In the genomic region with DNA sequence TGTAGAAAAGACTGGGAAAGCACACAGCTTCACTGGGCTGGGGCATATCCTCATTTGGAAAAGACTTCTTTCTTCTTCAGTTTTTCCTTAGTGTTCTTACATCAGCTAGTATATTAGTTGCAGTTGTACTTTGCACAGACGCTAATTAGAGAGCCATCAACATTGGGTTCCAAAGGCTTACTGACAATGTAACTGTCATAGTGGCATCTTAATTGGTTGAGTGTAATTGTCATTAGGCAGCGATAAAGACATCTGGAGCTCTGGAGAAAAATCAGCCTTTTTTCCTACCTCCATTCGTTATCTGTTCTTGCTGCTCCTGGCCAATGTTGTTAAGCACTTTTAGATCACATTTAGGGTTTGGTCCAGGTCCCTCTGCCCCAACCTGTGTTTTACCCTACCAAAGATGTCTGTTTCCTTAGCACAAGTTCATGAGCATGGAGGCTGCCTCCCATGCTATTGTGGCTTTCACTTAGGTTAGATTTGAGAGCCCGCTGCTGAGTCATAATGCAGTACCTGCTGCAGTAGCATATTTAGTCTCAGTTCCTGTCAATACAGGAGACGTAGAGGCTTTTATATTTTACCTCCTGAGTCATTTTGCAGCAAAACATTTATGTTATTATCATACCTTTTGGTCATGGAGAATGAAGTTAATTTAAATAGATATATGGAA, we compare ENCODE assay signal across 9 cellular contexts. TPM values are rescaled to one million over a fixed set of nuclear protein-coding genes. Genes with fewer than 3 reads are reported as not detected.
DNase-seq lines count a peak whose midpoint lies in the region; ATAC-seq and TF ChIP-seq lines count a peak whose summit lies in the region.
"Had no signal": no experiment of that assay in that cellular context is flagged by ENCODE, and none has a peak within 500 bp of the region (broad histone marks: within the 10 kb centered on the region; RNA-seq: fewer than 3 reads in every experiment).

No MANE protein-coding gene starts in this region.

- CTCF ChIA-PET in activated CD8-positive, alpha-beta memory T cell treated with anti-CD3 and anti-CD28 coated beads, Interleukin-2, amount 10 ng/mL, durations not matched to agents 7 days and 5 days (lab: Charles Lee) = interaction anchor here (1.5 to 2.3 kb wide), 2 partner anchors 19 to 43 kb away, joined by 3 to 6 read pairs; no protein-coding TSS in a partner anchor
- CTCF ChIA-PET in activated CD8-positive, alpha-beta T cell treated with anti-CD3 and anti-CD28 coated beads, Interleukin-2, amount 10 ng/mL, durations not matched to agents 7 days and 5 days (lab: Charles Lee) = interaction anchor here (0.8 to 1.8 kb wide), 3 partner anchors 23 to 238 kb away, joined by 4 to 6 read pairs (median 4); no protein-coding TSS in a partner anchor

- no peaks in the 10 kb centered on the region for H3K9me3 Mint-ChIP-seq in activated CD8-positive, alpha-beta memory T cell treated with anti-CD3 and anti-CD28 coated beads, Interleukin-2, amount 10 ng/mL, durations not matched to agents 7 days and 5 days (ENCODE audit: low read depth)
- no peaks in the 10 kb centered on the region for H3K9me3 Mint-ChIP-seq in activated CD8-positive, alpha-beta T cell treated with anti-CD3 and anti-CD28 coated beads, Interleukin-2, amount 10 ng/mL, durations not matched to agents 7 days and 5 days (ENCODE audit: insufficient read depth)

- no peaks in the 10 kb centered on the region for H3K9me3 ChIP-seq in right atrium auricular region

- H3K27me3 ChIP-seq in right atrium auricular region = no peaks in the 10 kb centered on the region

- H3K4me3 Mint-ChIP-seq in activated CD8-positive, alpha-beta memory T cell treated with anti-CD3 and anti-CD28 coated beads, Interleukin-2, amount 10 ng/mL, durations not matched to agents 7 days and 5 days = no peak overlapping the region
- no peak overlapping the region for H3K4me3 Mint-ChIP-seq in activated CD8-positive, alpha-beta T cell treated with anti-CD3 and anti-CD28 coated beads, Interleukin-2, amount 10 ng/mL, durations not matched to agents 7 days and 5 days

- peak; percentile 89 for DNase-seq in activated CD8-positive, alpha-beta memory T cell treated with anti-CD3 and anti-CD28 coated beads, Interleukin-2, amount 10 ng/mL, durations not matched to agents 7 days and 5 days
- DNase-seq in activated CD8-positive, alpha-beta memory T cell treated with anti-CD3 and anti-CD28 coated beads for 24 hours = no peak
- peak; percentile 69 for DNase-seq in activated CD8-positive, alpha-beta T cell treated with anti-CD3 and anti-CD28 coated beads, Interleukin-2, amount 10 ng/mL, durations not matched to agents 7 days and 5 days
- peak; percentile 5 for DNase-seq in stimulated activated CD8-positive, alpha-beta memory T cell treated with anti-CD3 and anti-CD28 coated beads, Interleukin-4, amount 100 ng/mL, for 24 hours (ENCODE audit: low read depth)
- DNase-seq in posterior cingulate gyrus = no peak
- no peak for DNase-seq in NCI-H128 (lab: John Stamatoyannopoulos, UW; ENCODE audit: unreplicated experiment)
- DNase-seq in right atrium auricular region (ENCODE audit: low spot score) = no peak
- DNase-seq: AML-193 had no signal

- H3K27ac Mint-ChIP-seq in activated CD8-positive, alpha-beta memory T cell treated with anti-CD3 and anti-CD28 coated beads, Interleukin-2, amount 10 ng/mL, durations not matched to agents 7 days and 5 days = peak overlapping the region; percentile 88
- peak overlapping the region; percentile 45 for H3K27ac Mint-ChIP-seq in activated CD8-positive, alpha-beta T cell treated with anti-CD3 and anti-CD28 coated beads, Interleukin-2, amount 10 ng/mL, durations not matched to agents 7 days and 5 days

- ATAC-seq in activated CD8-positive, alpha-beta memory T cell treated with anti-CD3 and anti-CD28 coated beads, Interleukin-2, amount 10 ng/mL, durations not matched to agents 7 days and 5 days = peak; percentile 95
- peak; percentile 99 for ATAC-seq in HG02973 (IDR thresholded peaks at IDR 0.05; ENCODE audit: unreplicated experiment)
- peak; percentile 88 for ATAC-seq in activated CD8-positive, alpha-beta T cell treated with anti-CD3 and anti-CD28 coated beads, Interleukin-2, amount 10 ng/mL, durations not matched to agents 7 days and 5 days

- no peak overlapping the region for H3K4me3 ChIP-seq in right atrium auricular region

- intact Hi-C loops in posterior cingulate gyrus (cut with DNase I) = no loop called here

- peaks cover 50% of the 10 kb centered on the region for H3K4me1 Mint-ChIP-seq in activated CD8-positive, alpha-beta memory T cell treated with anti-CD3 and anti-CD28 coated beads, Interleukin-2, amount 10 ng/mL, durations not matched to agents 7 days and 5 days
- H3K4me1 Mint-ChIP-seq in activated CD8-positive, alpha-beta T cell treated with anti-CD3 and anti-CD28 coated beads, Interleukin-2, amount 10 ng/mL, durations not matched to agents 7 days and 5 days (ENCODE audit: low read depth) = peaks cover 41% of the 10 kb centered on the region

- POLR2A ChIA-PET in activated CD8-positive, alpha-beta T cell treated with anti-CD3 and anti-CD28 coated beads, Interleukin-2, amount 10 ng/mL, durations not matched to agents 7 days and 5 days (lab: Charles Lee) = interaction anchor here (0.6 kb wide), 1 partner anchor 100 kb away, joined by 3 read pairs; no protein-coding TSS in a partner anchor

- H3K4me1 ChIP-seq in right atrium auricular region = peaks cover 0 to 8% of the 10 kb centered on the region in 2 donors

- no peaks in the 10 kb centered on the region for H3K27me3 Mint-ChIP-seq in activated CD8-positive, alpha-beta memory T cell treated with anti-CD3 and anti-CD28 coated beads, Interleukin-2, amount 10 ng/mL, durations not matched to agents 7 days and 5 days
- no peaks in the 10 kb centered on the region for H3K27me3 Mint-ChIP-seq in activated CD8-positive, alpha-beta T cell treated with anti-CD3 and anti-CD28 coated beads, Interleukin-2, amount 10 ng/mL, durations not matched to agents 7 days and 5 days (ENCODE audit: low read depth)

- TF ChIP-seq CTCF in right atrium auricular region (IDR thresholded peaks at IDR 0.05) = no peak

- peaks cover 5% of the 10 kb centered on the region for H3K36me3 ChIP-seq in right atrium auricular region

- H3K36me3 Mint-ChIP-seq in activated CD8-positive, alpha-beta memory T cell treated with anti-CD3 and anti-CD28 coated beads, Interleukin-2, amount 10 ng/mL, durations not matched to agents 7 days and 5 days = peaks cover 12% of the 10 kb centered on the region
- H3K36me3 Mint-ChIP-seq in activated CD8-positive, alpha-beta T cell treated with anti-CD3 and anti-CD28 coated beads, Interleukin-2, amount 10 ng/mL, durations not matched to agents 7 days and 5 days (ENCODE audit: low read depth) = peaks cover 6% of the 10 kb centered on the region

- H3K27ac ChIP-seq in right atrium auricular region = no peak overlapping the region

RNA-seq across cellular contexts. Expression of a gene that starts 49.2 kb away (rescaled TPM):
- total RNA-seq in activated CD8-positive, alpha-beta memory T cell treated with anti-CD3 and anti-CD28 coated beads, Interleukin-2, amount 10 ng/mL, durations not matched to agents 7 days and 5 days = 10 to 100 TPM; 11.5 to 12.8 TPM
- 10 to 100 TPM; 12.4 to 12.9 TPM for total RNA-seq in activated CD8-positive, alpha-beta T cell treated with anti-CD3 and anti-CD28 coated beads, Interleukin-2, amount 10 ng/mL, durations not matched to agents 7 days and 5 days
- total RNA-seq in right atrium auricular region = 1 to 10 TPM; 7.9 to 9.0 TPM

Comparison
In these comparisons a context has a peak if more than half of its experiments do, and no peak if none do; other contexts are left out.
1. DNase-seq: peak in activated CD8-positive, alpha-beta memory T cell treated with anti-CD3 and anti-CD28 coated beads, Interleukin-2, amount 10 ng/mL, durations not matched to agents 7 days and 5 days (single experiment), activated CD8-positive, alpha-beta T cell treated with anti-CD3 and anti-CD28 coated beads, Interleukin-2, amount 10 ng/mL, durations not matched to agents 7 days and 5 days (single experiment) and stimulated activated CD8-positive, alpha-beta memory T cell treated with anti-CD3 and anti-CD28 coated beads, Interleukin-4, amount 100 ng/mL, for 24 hours (single experiment); none in activated CD8-positive, alpha-beta memory T cell treated with anti-CD3 and anti-CD28 coated beads for 24 hours (single experiment), posterior cingulate gyrus (0 of 10), NCI-H128 (single experiment) and right atrium auricular region (single experiment).
2. Peak in every context shown above with its lines, with median percentiles within 50 percentile points of each other: ATAC-seq.